In genomic region chr11:64641596-64642417, GRCh38 we compare ENCODE assay signal across 1 cellular context.
TF ChIP-seq lines count a peak whose summit lies in the region.

No MANE protein-coding gene starts in this region.

TF ChIP-seq in K562, 482 proteins besides CTCF, POLR2A, EP300 and RAD21:
- no peak for TF ChIP-seq SREBF1 (IDR thresholded peaks at IDR 0.05; ENCODE audit: borderline replicate concordance, low read depth, low read length)
- no peak for TF ChIP-seq TEAD2 (tag; IDR thresholded peaks at IDR 0.05)
- no peak for TF ChIP-seq PRPF4 (IDR thresholded peaks at IDR 0.05; ENCODE audit: insufficient read depth, low read depth, low read length, poor library complexity, severe bottlenecking)
- peak; percentile 71; the same call in 1 of the 2 replicates for TF ChIP-seq SPI1 (IDR thresholded peaks at IDR 0.05; ENCODE audit: borderline replicate concordance, low read depth, low read length)
- peak in 1 of 2 experiments; percentile 24; a peak in 1 of 4 replicates for TF ChIP-seq HDAC1 (IDR thresholded peaks at IDR 0.05)
- TF ChIP-seq NKRF (IDR thresholded peaks at IDR 0.05; ENCODE audit: borderline replicate concordance) = no peak
- TF ChIP-seq MIER1 (IDR thresholded peaks at IDR 0.05; ENCODE audit: low read depth) = no peak
- no peak for TF ChIP-seq ZBTB43 (CRISPR knock-in tag; IDR thresholded peaks at IDR 0.05)
- no peak for TF ChIP-seq CHD4 (IDR thresholded peaks at IDR 0.05; ENCODE audit: insufficient read depth, insufficient replicate concordance, low read depth, low read length, poor library complexity, severe bottlenecking)
- no peak for TF ChIP-seq DMBX1 (CRISPR knock-in tag; IDR thresholded peaks at IDR 0.05; ENCODE audit: borderline replicate concordance)
- no peak for TF ChIP-seq ELK1 (CRISPR knock-in tag; IDR thresholded peaks at IDR 0.05)
- TF ChIP-seq SOX6 (IDR thresholded peaks at IDR 0.05) = no peak
- no peak for TF ChIP-seq MECOM (CRISPR knock-in tag; IDR thresholded peaks at IDR 0.05)
- no peak for TF ChIP-seq POLR2AphosphoS5 (IDR thresholded peaks at IDR 0.05; ENCODE audit: control insufficient read depth, insufficient read depth, low read depth, low read length)
- TF ChIP-seq ARNT (IDR thresholded peaks at IDR 0.05) = no peak
